1 cellular context compared by ENCODE assay signal in genomic region chr15:101264911-101265641, GRCh38.
TF ChIP-seq lines count a peak whose summit lies in the region.

No MANE protein-coding gene starts in this region.

TF ChIP-seq in endothelial cell of umbilical vein, 7 proteins besides CTCF, POLR2A, EP300 and RAD21 (continued from another document):
- no peak for TF ChIP-seq GATA2 (IDR thresholded peaks at IDR 0.05; ENCODE audit: insufficient read depth, insufficient read length, low read depth, low read length)
- no peak for TF ChIP-seq POLR2AphosphoS5 (IDR thresholded peaks at IDR 0.05; ENCODE audit: insufficient read depth, low read depth, low read length)
- no peak for TF ChIP-seq JUN (IDR thresholded peaks at IDR 0.05; ENCODE audit: borderline replicate concordance, insufficient read depth, insufficient read length, low read depth)
- TF ChIP-seq EZH2 (IDR thresholded peaks at IDR 0.05; ENCODE audit: borderline replicate concordance, low read depth, low read length, severe bottlenecking): no peak
